Comparison of ENCODE assay signal across 8 cellular contexts in the genomic region with DNA sequence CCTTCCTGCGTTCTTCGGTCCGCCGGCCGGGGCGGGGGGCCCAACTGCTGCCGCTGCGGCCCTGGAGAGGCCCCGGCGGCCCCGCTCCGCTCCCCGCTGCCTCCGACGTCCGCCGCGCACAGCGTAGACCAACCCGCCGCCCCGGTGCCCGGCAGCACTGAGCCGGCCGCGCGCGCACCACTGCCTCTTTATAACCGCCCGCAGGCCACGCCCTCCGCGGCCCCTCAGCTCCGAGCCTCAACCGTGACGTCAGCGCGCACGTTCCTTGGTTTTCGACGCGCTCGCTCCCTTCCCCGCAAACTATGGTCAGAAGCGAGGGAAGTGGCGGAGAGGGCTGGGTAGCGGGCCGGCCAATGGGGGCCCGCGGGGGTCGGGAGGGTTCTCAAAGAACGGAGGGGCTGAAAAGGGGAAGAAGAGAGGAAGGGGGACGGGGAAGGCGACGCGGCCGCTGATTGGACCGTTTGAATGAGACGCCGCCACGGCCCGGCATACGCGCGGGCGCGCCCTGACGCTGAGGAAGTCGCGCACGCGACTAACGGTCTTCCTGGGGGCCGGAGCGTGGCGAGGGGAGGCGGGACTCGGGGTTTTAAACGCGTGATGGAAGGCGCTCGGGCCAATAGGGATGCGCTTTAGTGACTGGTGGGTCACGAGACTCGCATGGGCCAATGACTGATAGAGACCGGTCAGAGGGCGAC.
A peak's percentile ranks its signal among the peaks of the same experiment; 100 is the strongest.
DNase-seq lines count a peak whose midpoint lies in the region; ATAC-seq and TF ChIP-seq lines count a peak whose summit lies in the region.

Gene UBE2S (minus strand): TSS at position 164 of the 695 bp plus-strand sequence. CDS start 199 bp downstream, outside the sequence.

- no peak for TF ChIP-seq CTCF in AG09319 (IDR thresholded peaks at IDR 0.05; ENCODE audit: low read depth, low read length)

- DNase-seq in AG09319 (ENCODE audit: extremely low read depth, low read depth), result peak; percentile 99
- peak; percentile 99 for DNase-seq in NCI-H446 treated with DMSO at 0.1 percent for 48 hours (lab: John Stamatoyannopoulos, UW)
- peak; percentile 100 for DNase-seq in cerebellar cortex (ENCODE audit: low spot score)
- DNase-seq in islet precursor cell, result peak; percentile 98
- DNase-seq in stimulated activated CD4-positive, alpha-beta T cell treated with anti-CD3 and anti-CD28 coated beads, Interleukin-12 subunit alpha, Interleukin-12 subunit beta, amount 100 ng/mL, for 48 hours (ENCODE audit: low read depth in 2 of 3, low spot score in 1 of 3), result peak; percentile 91 to 95 (median 93)

- ATAC-seq in GM19035 (IDR thresholded peaks at IDR 0.05; ENCODE audit: unreplicated experiment), result peak; percentile 78
- peak; percentile 90 for ATAC-seq in HG03354 (IDR thresholded peaks at IDR 0.05; ENCODE audit: poor library complexity, severe bottlenecking, unreplicated experiment)
- ATAC-seq in activated CD4-positive, CD25-positive, alpha-beta regulatory T cell treated with anti-CD3 and anti-CD28 coated beads, Interleukin-2, amount 50 U/mL, for 24 hours, result peak; percentile 95

Comparison
In these comparisons a context has a peak if more than half of its experiments do, and no peak if none do; other contexts are left out.
1. Peak in every context shown above with its lines: DNase-seq and ATAC-seq.